9 cellular contexts compared by ENCODE assay signal in the genomic region with DNA sequence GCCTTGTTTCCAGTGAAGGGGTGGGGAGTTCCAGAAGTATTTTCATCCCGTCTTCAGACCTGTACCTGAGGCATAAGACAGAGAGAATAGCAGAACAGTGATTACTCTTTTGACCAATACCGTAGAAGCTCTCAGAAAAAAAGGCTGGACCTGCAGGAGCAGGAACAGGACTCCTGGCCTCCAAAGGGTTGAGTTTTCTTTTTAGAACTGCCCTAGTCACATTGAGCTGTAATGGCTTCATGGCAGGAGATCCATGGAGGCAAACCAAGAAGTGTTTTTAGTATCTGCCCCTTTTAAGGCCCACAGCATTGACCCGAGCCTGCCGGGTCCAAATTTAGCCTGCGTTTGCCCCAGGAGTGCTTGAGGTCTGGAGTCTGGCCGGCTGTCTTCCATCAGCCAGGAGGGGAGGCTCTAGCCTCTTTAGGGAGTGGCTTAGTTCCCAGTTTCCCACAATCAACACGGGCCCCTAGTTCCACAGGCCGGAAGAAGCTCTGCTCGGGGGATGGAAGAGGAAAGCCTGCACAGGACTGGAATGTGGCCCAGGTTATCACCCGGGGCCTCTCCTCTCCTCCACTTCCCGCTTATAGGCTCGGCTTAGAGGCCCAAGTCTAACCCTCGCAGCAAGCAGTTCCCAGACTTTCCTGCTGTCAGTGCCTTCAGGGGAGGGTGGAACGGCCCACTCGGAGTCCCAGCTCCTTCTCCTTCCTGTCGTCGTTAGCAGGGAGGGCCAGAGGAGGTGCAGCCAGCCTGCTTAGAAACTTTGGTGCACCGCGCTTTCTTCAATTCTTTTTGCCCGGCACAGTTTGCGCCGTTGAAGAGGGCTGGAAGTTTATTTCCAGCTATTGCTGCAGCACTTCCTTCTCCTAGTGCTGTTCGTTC.
DNase-seq lines count a peak whose midpoint lies in the region; TF ChIP-seq lines count a peak whose summit lies in the region.
"Had no signal": no experiment of that assay in that cellular context is flagged by ENCODE, and none has a peak within 500 bp of the region (broad histone marks: within the 10 kb centered on the region; RNA-seq: fewer than 3 reads in every experiment).

No MANE protein-coding gene starts in this region.

- H2AFZ ChIP-seq in osteoblast (ENCODE audit: low read length): no peak overlapping the region

- H3K9ac ChIP-seq in SK-N-MC (ENCODE audit: insufficient read length): peak overlapping the region; percentile 7

- no peaks in the 10 kb centered on the region for H3K27me3 ChIP-seq in osteoblast (ENCODE audit: insufficient read depth, low read length)

- peak overlapping the region; percentile 81 for H3K4me2 ChIP-seq in osteoblast (ENCODE audit: insufficient read depth, low read length)

- no peaks in the 10 kb centered on the region for H3K36me3 Mint-ChIP-seq in CD14-positive monocyte

- no peaks in the 10 kb centered on the region for H3K9me3 Mint-ChIP-seq in CD14-positive monocyte
- H3K9me3 Mint-ChIP-seq: activated T-helper 1 cell treated with anti-CD3 and anti-CD28 coated beads, Interleukin-12 subunit alpha, Interleukin-12 subunit beta, Interleukin-2, Interleukin-4 antibody, amounts not matched to agents 30 ng/mL and 10 ng/mL and 1 ng/mL, durations not matched to agents 14 hours and 24 hours and 36 hours had no signal

- H3K36me3 ChIP-seq in SK-N-MC (ENCODE audit: insufficient read depth, low read length): no peaks in the 10 kb centered on the region
- H3K36me3 ChIP-seq in osteoblast (ENCODE audit: insufficient read depth, low read length): peaks cover 4% of the 10 kb centered on the region

- H3K79me2 ChIP-seq in osteoblast (ENCODE audit: insufficient read depth, low read length): peaks cover 96% of the 10 kb centered on the region

- H3K4me3 ChIP-seq in SK-N-MC (peak overlapping the region; percentile 71), osteoblast (ENCODE audit: insufficient read depth, low read length) (peak overlapping the region; percentile 67)

- no peaks in the 10 kb centered on the region for H3K27me3 Mint-ChIP-seq in CD14-positive monocyte (ENCODE audit: low read depth in 3 of 3)

- H3K27ac ChIP-seq in SK-N-MC (peak overlapping the region; percentile 80), osteoblast (ENCODE audit: low read depth, low read length) (peak overlapping the region; percentile 98)

- H3K27ac Mint-ChIP-seq in CD14-positive monocyte: peak overlapping the region in 1 of 7 donors; percentile 57

- intact Hi-C loops in CD14-positive monocyte (cut with micrococcal nuclease): no loop called here

- H3K4me1 Mint-ChIP-seq in CD14-positive monocyte: peaks cover 48% of the 10 kb centered on the region

- H3K4me3 Mint-ChIP-seq in CD14-positive monocyte: peak overlapping the region; percentile 66 to 85
- H3K4me3 Mint-ChIP-seq: activated T-helper 1 cell treated with anti-CD3 and anti-CD28 coated beads, Interleukin-12 subunit alpha, Interleukin-12 subunit beta, Interleukin-2, Interleukin-4 antibody, amounts not matched to agents 30 ng/mL and 10 ng/mL and 1 ng/mL, durations not matched to agents 14 hours and 24 hours and 36 hours had no signal

- H3K9me3 ChIP-seq in SK-N-MC (ENCODE audit: low read depth, low read length) (no peaks in the 10 kb centered on the region), osteoblast (ENCODE audit: low read depth, low read length) (no peaks in the 10 kb centered on the region)

- peaks cover 70% of the 10 kb centered on the region for H4K20me1 ChIP-seq in osteoblast (ENCODE audit: insufficient read depth, low read length)

- DNase-seq in CD14-positive monocyte (ENCODE audit: low spot score): no peak
- DNase-seq in SK-N-MC (ENCODE audit: low read depth, low spot score): peak; percentile 30
- DNase-seq in glomerular endothelial cell (ENCODE audit: extremely low read depth, low read depth, low spot score): peak; percentile 68
- DNase-seq in osteoblast (ENCODE audit: insufficient read length, low spot score, missing footprints): peak; percentile 51
- DNase-seq in HK-2 (ENCODE audit: unreplicated experiment): no peak
- no peak for DNase-seq in SW480 (ENCODE audit: low spot score)
- no peak for DNase-seq in DMS 273 treated with DMSO at 0.1 percent for 48 hours (lab: John Stamatoyannopoulos, UW)
- no peak for DNase-seq in activated CD4-positive, alpha-beta T cell treated with anti-CD3 and anti-CD28 coated beads for 48 hours

- peaks cover 82% of the 10 kb centered on the region for H3K4me1 ChIP-seq in osteoblast (ENCODE audit: insufficient read depth, low read length)

- TF ChIP-seq CTCF in CD14-positive monocyte (IDR thresholded peaks at IDR 0.05) (no peak), osteoblast (IDR thresholded peaks at IDR 0.05; ENCODE audit: extremely low read depth, low read depth, low read length) (no peak)

Comparison
In these comparisons a context has a peak if more than half of its experiments do, and no peak if none do; other contexts are left out.
1. DNase-seq: peak in SK-N-MC (single experiment), glomerular endothelial cell (single experiment) and osteoblast (single experiment); none in CD14-positive monocyte (single experiment), HK-2 (single experiment), SW480 (single experiment), DMS 273 treated with DMSO at 0.1 percent for 48 hours (single experiment) and activated CD4-positive, alpha-beta T cell treated with anti-CD3 and anti-CD28 coated beads for 48 hours (single experiment).